ENCODE assay signal across 26 cellular contexts in the genomic region with DNA sequence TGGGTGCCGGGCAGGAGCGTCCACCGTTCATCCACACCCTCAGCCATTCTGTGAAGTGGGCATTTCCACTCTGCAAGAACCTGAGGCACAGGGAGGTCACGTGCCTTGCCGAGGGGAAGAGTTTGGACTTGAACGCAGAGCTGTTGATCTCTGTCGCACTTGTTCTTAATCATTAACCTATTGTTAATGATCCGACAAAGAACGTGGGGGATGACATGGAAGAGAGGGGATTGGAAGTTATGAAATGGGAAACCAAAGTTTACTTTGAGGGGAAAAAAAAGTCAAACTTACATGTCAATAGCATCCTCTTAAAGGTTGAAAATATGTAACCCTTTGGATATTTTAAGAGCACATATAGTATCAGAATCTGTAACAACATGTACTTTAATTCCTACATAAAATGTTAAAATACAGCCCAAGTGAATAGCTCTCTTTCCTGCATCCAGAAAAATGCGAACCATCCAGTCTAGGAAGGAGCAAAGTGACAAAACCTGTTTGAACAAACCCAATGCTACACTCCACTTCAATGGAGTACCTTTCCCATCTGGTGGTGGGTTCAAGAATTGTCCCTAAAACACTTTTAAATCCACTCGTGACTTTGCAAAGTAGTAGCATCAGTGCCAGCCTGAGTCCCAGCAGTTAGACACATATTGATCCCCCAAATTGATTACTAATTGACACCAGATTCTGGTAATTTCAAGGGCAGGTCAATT.
DNase-seq lines count a peak whose midpoint lies in the region; ATAC-seq and TF ChIP-seq lines count a peak whose summit lies in the region.
"Had no signal": no experiment of that assay in that cellular context is flagged by ENCODE, and none has a peak within 500 bp of the region (broad histone marks: within the 10 kb centered on the region; RNA-seq: fewer than 3 reads in every experiment).

No MANE protein-coding gene starts in this region.

- H2BK5ac ChIP-seq in mesendoderm (ENCODE audit: low read length): no peak overlapping the region

- H3K23ac ChIP-seq in mesendoderm (ENCODE audit: low read length): no peak overlapping the region

- peaks cover 20% of the 10 kb centered on the region for H3K4me1 Mint-ChIP-seq in Calu3 (ENCODE audit: low read depth, unreplicated experiment)
- no peaks in the 10 kb centered on the region for H3K4me1 Mint-ChIP-seq in activated naive CD4-positive, alpha-beta T cell treated with anti-CD3 and anti-CD28 coated beads for 36 hours (ENCODE audit: low read depth)
- H3K4me1 Mint-ChIP-seq: activated CD4-positive, alpha-beta memory T cell treated with anti-CD3 and anti-CD28 coated beads, Interleukin-2, amount 10 ng/mL, durations not matched to agents 7 days and 5 days; activated T-helper 17 cell treated with anti-CD3 and anti-CD28 coated beads, Interleukin-2, amount 50 U/mL, for 72 hours; naive B cell had no signal

- no peak overlapping the region for H3K4me2 ChIP-seq in mesendoderm (ENCODE audit: low read length)

- TF ChIP-seq CTCF in Calu3 (IDR thresholded peaks at IDR 0.05; ENCODE audit: unreplicated experiment) (no peak), right atrium auricular region (IDR thresholded peaks at IDR 0.05) (no peak)

- H3K27ac ChIP-seq in mesendoderm (ENCODE audit: low read depth, low read length) (no peak overlapping the region), right atrium auricular region (no peak overlapping the region)
- H3K27ac ChIP-seq: epithelial cell of prostate, GM23248, psoas muscle, SK-N-MC, tibial nerve had no signal

- H2BK15ac ChIP-seq in mesendoderm (replicated peaks; ENCODE audit: low read depth): no peak overlapping the region

- no peak overlapping the region for H3K56ac ChIP-seq in mesendoderm (ENCODE audit: low read length)

- ATAC-seq in esophagus mucosa: peak; percentile 62
- ATAC-seq: activated CD4-positive, CD25-positive, alpha-beta regulatory T cell treated with anti-CD3 and anti-CD28 coated beads, Interleukin-2, amount 50 U/mL, for 24 hours; activated naive CD4-positive, alpha-beta T cell treated with anti-CD3 and anti-CD28 coated beads, Interleukin-2, amount 50 U/mL, for 72 hours; activated T-helper 17 cell treated with anti-CD3 and anti-CD28 coated beads, Interleukin-2, amount 50 U/mL, for 72 hours; left colon; psoas muscle had no signal

- no TSS peak for BruUV-seq in Calu3 (replicated peaks; lab: Mats Ljungman, UMichigan)

- H3K27me3 ChIP-seq in mesendoderm (ENCODE audit: insufficient read depth, low read length, poor library complexity) (no peaks in the 10 kb centered on the region), right atrium auricular region (no peaks in the 10 kb centered on the region)
- H3K27me3 ChIP-seq: tibial nerve had no signal

- no peaks in the 10 kb centered on the region for H3K79me2 ChIP-seq in mesendoderm (ENCODE audit: control insufficient read depth, insufficient read depth, low read length)

- H3K79me1 ChIP-seq in mesendoderm (ENCODE audit: low read length): no peaks in the 10 kb centered on the region

- no peak overlapping the region for H3K4me3 ChIP-seq in mesendoderm (ENCODE audit: low read length)
- H3K4me3 ChIP-seq in right atrium auricular region: no peak overlapping the region
- H3K4me3 ChIP-seq: GM23248, psoas muscle, SK-N-MC, tibial nerve had no signal

- no peaks in the 10 kb centered on the region for H3K36me3 ChIP-seq in mesendoderm (ENCODE audit: control insufficient read depth, insufficient read depth, low read length)
- H3K36me3 ChIP-seq in right atrium auricular region: no peaks in the 10 kb centered on the region
- H3K36me3 ChIP-seq: tibial nerve had no signal

- H3K4me1 ChIP-seq in mesendoderm (ENCODE audit: control insufficient read depth, low read depth, low read length) (no peaks in the 10 kb centered on the region), right atrium auricular region (no peaks in the 10 kb centered on the region)

- no peak overlapping the region for H3K4ac ChIP-seq in mesendoderm (ENCODE audit: low read depth, low read length)

- H3K9me3 ChIP-seq in right atrium auricular region: peaks cover 0 to 6% of the 10 kb centered on the region in 2 donors
- H3K9me3 ChIP-seq: psoas muscle had no signal

- no peak overlapping the region for H3K9ac ChIP-seq in mesendoderm (ENCODE audit: low read length)
- H3K9ac ChIP-seq: GM23248 had no signal

- no peaks in the 10 kb centered on the region for H3K36me3 Mint-ChIP-seq in Calu3 (ENCODE audit: insufficient read depth, unreplicated experiment)
- H3K36me3 Mint-ChIP-seq in activated naive CD4-positive, alpha-beta T cell treated with anti-CD3 and anti-CD28 coated beads for 36 hours (ENCODE audit: low read depth): no peaks in the 10 kb centered on the region
- H3K36me3 Mint-ChIP-seq: activated naive CD4-positive, alpha-beta T cell treated with anti-CD3 and anti-CD28 coated beads, Interleukin-2, amount 50 U/mL, for 72 hours; mesothelial cell of epicardium; naive B cell had no signal

- H3K9me3 Mint-ChIP-seq in Calu3 (ENCODE audit: low read depth, unreplicated experiment): no peaks in the 10 kb centered on the region
- H3K9me3 Mint-ChIP-seq in activated naive CD4-positive, alpha-beta T cell treated with anti-CD3 and anti-CD28 coated beads for 36 hours: no peaks in the 10 kb centered on the region
- H3K9me3 Mint-ChIP-seq: activated CD4-positive, alpha-beta memory T cell treated with anti-CD3 and anti-CD28 coated beads, Interleukin-2, amount 10 ng/mL, durations not matched to agents 7 days and 5 days; activated naive CD4-positive, alpha-beta T cell treated with anti-CD3 and anti-CD28 coated beads, Interleukin-2, amount 50 U/mL, for 72 hours; activated T-helper 17 cell treated with anti-CD3 and anti-CD28 coated beads, Interleukin-2, amount 50 U/mL, for 72 hours had no signal

- no peak overlapping the region for H3K18ac ChIP-seq in mesendoderm (ENCODE audit: low read length)

- DNase-seq in Calu3 (peak; percentile 34), HT-29 (ENCODE audit: low spot score) (peak; percentile 25), mesendoderm (peak; percentile 22), right atrium auricular region (ENCODE audit: low spot score) (no peak), NCI-H1417 treated with DMSO at 0.1 percent for 48 hours (lab: John Stamatoyannopoulos, UW) (no peak)
- no peak for DNase-seq in activated naive CD4-positive, alpha-beta T cell treated with anti-CD3 and anti-CD28 coated beads for 36 hours
- DNase-seq: activated CD4-positive, alpha-beta memory T cell treated with anti-CD3 and anti-CD28 coated beads, Interleukin-2, amount 10 ng/mL, durations not matched to agents 7 days and 5 days; C1 segment of cervical spinal cord; glutamatergic neuron; GM23248; IMR-90; left colon; naive B cell; NCI-H187; NCI-H2227 treated with DMSO at 0.1 percent for 48 hours; NCI-H774; nucleus accumbens; psoas muscle had no signal

- no peak overlapping the region for H2BK120ac ChIP-seq in mesendoderm (ENCODE audit: low read depth, low read length)

- no CpG with 5 or more reads among the region's 11 CpGs for WGBS in mesendoderm (ENCODE audit: extremely low coverage, insufficient coverage, low lambda C conversion rate)

- H4K5ac ChIP-seq in mesendoderm (ENCODE audit: low read length): no peak overlapping the region

- no peak overlapping the region for H4K8ac ChIP-seq in mesendoderm (ENCODE audit: low read depth, low read length)

- H3K27me3 Mint-ChIP-seq in Calu3 (ENCODE audit: unreplicated experiment): no peaks in the 10 kb centered on the region
- H3K27me3 Mint-ChIP-seq in activated naive CD4-positive, alpha-beta T cell treated with anti-CD3 and anti-CD28 coated beads for 36 hours (ENCODE audit: low read depth): peaks cover 14% of the 10 kb centered on the region

- H3K27ac Mint-ChIP-seq in Calu3 (ENCODE audit: unreplicated experiment): peak overlapping the region; percentile 39
- H3K27ac Mint-ChIP-seq in activated naive CD4-positive, alpha-beta T cell treated with anti-CD3 and anti-CD28 coated beads for 36 hours: no peak overlapping the region
- H3K27ac Mint-ChIP-seq: activated CD4-positive, alpha-beta memory T cell treated with anti-CD3 and anti-CD28 coated beads, Interleukin-2, amount 10 ng/mL, durations not matched to agents 7 days and 5 days; activated naive CD4-positive, alpha-beta T cell treated with anti-CD3 and anti-CD28 coated beads, Interleukin-2, amount 50 U/mL, for 72 hours; activated T-helper 17 cell treated with anti-CD3 and anti-CD28 coated beads, Interleukin-2, amount 50 U/mL, for 72 hours; mesothelial cell of epicardium; naive B cell had no signal

- peak overlapping the region; percentile 45 for H3K4me3 Mint-ChIP-seq in Calu3 (ENCODE audit: low read depth, unreplicated experiment)
- H3K4me3 Mint-ChIP-seq in activated naive CD4-positive, alpha-beta T cell treated with anti-CD3 and anti-CD28 coated beads for 36 hours: no peak overlapping the region
- H3K4me3 Mint-ChIP-seq: activated CD4-positive, alpha-beta memory T cell treated with anti-CD3 and anti-CD28 coated beads, Interleukin-2, amount 10 ng/mL, durations not matched to agents 7 days and 5 days; activated T-helper 17 cell treated with anti-CD3 and anti-CD28 coated beads, Interleukin-2, amount 50 U/mL, for 72 hours; mesothelial cell of epicardium; naive B cell had no signal

- intact Hi-C loops in Calu3 (cut with micrococcal nuclease; ENCODE audit: unreplicated experiment): no loop called here
- intact Hi-C loops in activated naive CD4-positive, alpha-beta T cell treated with anti-CD3 and anti-CD28 coated beads for 36 hours (cut with micrococcal nuclease): no loop called here

- CTCF ChIA-PET in Calu3 (lab: Charles Lee): interaction anchor here (0.6 to 1.5 kb wide), 4 partner anchors 10 to 333 kb away, joined by 3 to 8 read pairs (median 4); no protein-coding TSS in a partner anchor
- CTCF ChIA-PET in activated naive CD4-positive, alpha-beta T cell treated with anti-CD3 and anti-CD28 coated beads for 36 hours (lab: Charles Lee): no interaction called here

- H2AK5ac ChIP-seq in mesendoderm (ENCODE audit: low read length): no peak overlapping the region

Comparison
In these comparisons a context has a peak if more than half of its experiments do, and no peak if none do; other contexts are left out.
1. DNase-seq: peak in Calu3 (single experiment), HT-29 (single experiment) and mesendoderm (single experiment); none in right atrium auricular region (single experiment), activated naive CD4-positive, alpha-beta T cell treated with anti-CD3 and anti-CD28 coated beads for 36 hours (single experiment) and NCI-H1417 treated with DMSO at 0.1 percent for 48 hours (single experiment).